Comparison of ENCODE assay signal across 30 cellular contexts in the genomic region with DNA sequence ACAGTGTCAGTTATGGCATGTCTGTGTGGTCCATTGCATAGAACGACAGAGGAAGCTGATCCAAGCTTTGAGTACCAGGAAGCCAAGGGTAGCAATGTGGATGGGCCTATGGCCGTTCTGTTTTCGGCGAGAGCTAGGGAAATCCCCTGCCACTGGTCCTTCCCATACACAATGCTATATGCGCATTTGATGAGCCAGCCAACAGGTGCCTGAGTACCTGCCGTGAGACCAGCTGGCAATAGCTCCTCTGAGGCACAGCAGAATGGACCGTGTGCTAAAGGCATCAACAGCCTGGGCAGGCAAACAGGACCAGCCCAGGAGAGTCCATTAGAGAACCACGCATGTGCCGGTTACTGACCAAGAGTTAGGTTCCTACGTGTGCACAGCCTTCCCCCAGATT.
DNase-seq lines count a peak whose midpoint lies in the region; ATAC-seq and TF ChIP-seq lines count a peak whose summit lies in the region.
"Had no signal": no experiment of that assay in that cellular context is flagged by ENCODE, and none has a peak within 500 bp of the region (broad histone marks: within the 10 kb centered on the region; RNA-seq: fewer than 3 reads in every experiment).

No MANE protein-coding gene starts in this region.

- H3K27ac Mint-ChIP-seq in memory B cell = no peak overlapping the region
- H3K27ac Mint-ChIP-seq: activated CD4-positive, alpha-beta memory T cell treated with anti-CD3 and anti-CD28 coated beads for 36 hours; activated T-cell treated with anti-CD3 and anti-CD28 coated beads, Interleukin-2, amount 50 U/mL, for 72 hours; CD14-positive monocyte; endodermal cell had no signal

- DNase-seq in NCI-H345 (lab: John Stamatoyannopoulos, UW) (peak; percentile 57), NCI-H345 treated with DMSO at 0.1 percent for 48 hours (lab: John Stamatoyannopoulos, UW; ENCODE audit: unreplicated experiment) (no peak), RPMI8226 (peak; percentile 12), memory B cell (ENCODE audit: low spot score in 2 of 2) (no peak), GM10248 (ENCODE audit: extremely low spot score) (no peak)
- no peak for DNase-seq in stimulated activated CD4-positive, alpha-beta T cell treated with anti-CD3 and anti-CD28 coated beads, Interleukin-4, amount 100 ng/mL, for 4 hours
- DNase-seq: activated CD4-positive, alpha-beta memory T cell treated with anti-CD3 and anti-CD28 coated beads for 36 hours; activated naive CD4-positive, alpha-beta T cell; activated T-cell treated with anti-CD3 and anti-CD28 coated beads, Interleukin-2, amount 50 U/mL, for 72 hours; central memory CD4-positive, alpha-beta T cell; dermis blood vessel endothelial cell; DND-41; head of caudate nucleus; kidney glomerular epithelial cell; mucosa of descending colon; NCI-H1048; NCI-H1694 treated with DMSO at 0.1 percent for 48 hours; NCI-H526; SHP77; stimulated activated CD4-positive, alpha-beta T cell treated with anti-CD3 and anti-CD28 coated beads, Interleukin-4, amount 100 ng/mL, for 24 hours; T-helper 2 cell; tibial artery had no signal

- ATAC-seq in HG02885 (IDR thresholded peaks at IDR 0.05; ENCODE audit: poor library complexity, unreplicated experiment) (peak; percentile 23), memory B cell (ENCODE audit: low read depth) (peak; percentile 24), HG03159 (IDR thresholded peaks at IDR 0.05; ENCODE audit: unreplicated experiment) (no peak)
- ATAC-seq: activated CD4-positive, CD25-positive, alpha-beta regulatory T cell treated with anti-CD3 and anti-CD28 coated beads, Interleukin-2, amount 50 U/mL, for 24 hours; activated T-cell treated with anti-CD3 and anti-CD28 coated beads, Interleukin-2, amount 50 U/mL, for 72 hours; esophagus mucosa; mucosa of descending colon; Panc1 had no signal

- TF ChIP-seq CTCF in GM10248 (IDR thresholded peaks at IDR 0.05; ENCODE audit: control extremely low read depth, extremely low read depth, low read depth, missing control alignments) = no peak

- no peaks in the 10 kb centered on the region for H3K27me3 Mint-ChIP-seq in memory B cell
- H3K27me3 Mint-ChIP-seq: activated CD4-positive, alpha-beta memory T cell treated with anti-CD3 and anti-CD28 coated beads for 36 hours had no signal

- H3K4me3 Mint-ChIP-seq in memory B cell = no peak overlapping the region
- H3K4me3 Mint-ChIP-seq: activated CD4-positive, alpha-beta memory T cell treated with anti-CD3 and anti-CD28 coated beads for 36 hours; activated T-cell treated with anti-CD3 and anti-CD28 coated beads, Interleukin-2, amount 50 U/mL, for 72 hours; CD14-positive monocyte; endodermal cell; nephron had no signal

- no peaks in the 10 kb centered on the region for H3K36me3 Mint-ChIP-seq in memory B cell
- H3K36me3 Mint-ChIP-seq: activated CD4-positive, alpha-beta memory T cell treated with anti-CD3 and anti-CD28 coated beads for 36 hours; CD14-positive monocyte had no signal

- H3K4me1 Mint-ChIP-seq in memory B cell = no peaks in the 10 kb centered on the region
- H3K4me1 Mint-ChIP-seq: CD14-positive monocyte had no signal

- peaks cover 2% of the 10 kb centered on the region for H3K9me3 Mint-ChIP-seq in memory B cell
- H3K9me3 Mint-ChIP-seq: activated CD4-positive, alpha-beta memory T cell treated with anti-CD3 and anti-CD28 coated beads for 36 hours; activated T-cell treated with anti-CD3 and anti-CD28 coated beads, Interleukin-2, amount 50 U/mL, for 72 hours; endodermal cell; nephron had no signal

- CTCF ChIA-PET in GM10248 (lab: Yijun Ruan, JAX) = interaction anchor here (1.9 kb wide), 1 partner anchor 375 kb away, joined by 4 read pairs; no protein-coding TSS in a partner anchor

- POLR2A ChIA-PET in GM10248 (lab: Yijun Ruan, JAX) = no interaction called here

Comparison
In these comparisons a context has a peak if more than half of its experiments do, and no peak if none do; other contexts are left out.
1. DNase-seq: peak in NCI-H345 (single experiment) and RPMI8226 (single experiment); none in NCI-H345 treated with DMSO at 0.1 percent for 48 hours (single experiment), memory B cell (0 of 2), GM10248 (single experiment) and stimulated activated CD4-positive, alpha-beta T cell treated with anti-CD3 and anti-CD28 coated beads, Interleukin-4, amount 100 ng/mL, for 4 hours (0 of 2).